1 cellular context compared by ENCODE assay signal in genomic region chr9:94785211-94786169, GRCh38.
TF ChIP-seq lines count a peak whose summit lies in the region.

No MANE protein-coding gene starts in this region.

TF ChIP-seq in HepG2, 621 proteins besides CTCF, POLR2A, EP300 and RAD21 (continues in another document):
- no peak for TF ChIP-seq ZNF614 (CRISPR knock-in tag; IDR thresholded peaks at IDR 0.05; ENCODE audit: borderline replicate concordance)
- TF ChIP-seq SOX5 (CRISPR knock-in tag; IDR thresholded peaks at IDR 0.05; ENCODE audit: borderline replicate concordance) = peak; percentile 17; the same call in 1 of the 2 replicates
- peak; percentile 36 for TF ChIP-seq GATAD2A (CRISPR knock-in tag; IDR thresholded peaks at IDR 0.05)
- no peak for TF ChIP-seq NFATC3 (CRISPR knock-in tag; IDR thresholded peaks at IDR 0.05)
- TF ChIP-seq ZBTB40 (IDR thresholded peaks at IDR 0.05) = no peak
- no peak for TF ChIP-seq ZBTB40 (CRISPR knock-in tag; IDR thresholded peaks at IDR 0.05)
- no peak for TF ChIP-seq THYN1 (CRISPR knock-in tag; IDR thresholded peaks at IDR 0.05; ENCODE audit: borderline replicate concordance, low read depth)
- no peak for TF ChIP-seq ZSCAN25 (CRISPR knock-in tag; IDR thresholded peaks at IDR 0.05)
- TF ChIP-seq NR2C2 (CRISPR knock-in tag; IDR thresholded peaks at IDR 0.05; ENCODE audit: borderline replicate concordance) = peak; percentile 37; the same call in 1 of the 2 replicates
- TF ChIP-seq HOXA3 (CRISPR knock-in tag; IDR thresholded peaks at IDR 0.05) = 0 out of 2 replicates have a peak, but pooled peaks have one; percentile 12
- TF ChIP-seq NR2F6 (IDR thresholded peaks at IDR 0.05) = peak; percentile 53
- TF ChIP-seq NR2F6 (CRISPR knock-in tag; IDR thresholded peaks at IDR 0.05) = peak; percentile 34; the same call in 1 of the 2 replicates
- 0 out of 2 replicates have a peak, but pooled peaks have one; percentile 15 for TF ChIP-seq MAX (IDR thresholded peaks at IDR 0.05)
- 0 out of 2 replicates have a peak, but pooled peaks have one; percentile 5 for TF ChIP-seq ZNF644 (CRISPR knock-in tag; IDR thresholded peaks at IDR 0.05; ENCODE audit: low read depth)
- TF ChIP-seq PRDM10 (CRISPR knock-in tag; IDR thresholded peaks at IDR 0.05; ENCODE audit: low read depth) = no peak
- TF ChIP-seq KDM3A (CRISPR knock-in tag; IDR thresholded peaks at IDR 0.05; ENCODE audit: low read depth) = no peak
- peak; percentile 43; the same call in 1 of the 2 replicates for TF ChIP-seq ARID5B (CRISPR knock-in tag; IDR thresholded peaks at IDR 0.05)
- TF ChIP-seq, protein P1, sequence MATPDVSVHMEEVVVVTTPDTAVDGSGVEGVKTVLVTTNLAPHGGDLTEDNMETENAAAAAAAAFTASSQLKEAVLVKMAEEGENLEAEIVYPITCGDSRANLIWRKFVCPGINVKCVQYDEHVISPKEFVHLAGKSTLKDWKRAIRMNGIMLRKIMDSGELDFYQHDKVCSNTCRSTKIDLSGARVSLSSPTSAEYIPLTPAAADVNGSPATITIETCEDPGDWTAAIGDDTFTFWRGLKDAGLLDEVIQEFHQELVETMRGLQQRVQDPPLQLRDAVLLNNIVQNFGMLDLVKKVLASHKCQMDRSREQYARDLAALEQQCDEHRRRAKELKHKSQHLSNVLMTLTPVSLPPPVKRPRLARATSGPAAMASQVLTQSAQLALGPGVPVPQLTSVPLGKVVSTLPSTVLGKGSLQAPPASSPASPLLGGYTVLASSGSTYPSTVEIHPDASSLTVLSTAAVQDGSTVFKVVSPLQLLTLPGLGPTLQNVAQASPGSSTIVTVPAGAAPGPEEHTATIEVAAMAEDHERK (CRISPR knock-in tag; IDR thresholded peaks at IDR 0.05; ENCODE audit: low read depth) = no peak
- peak; percentile 44; the same call in 1 of the 2 replicates for TF ChIP-seq RARA (CRISPR knock-in tag; IDR thresholded peaks at IDR 0.05)
- TF ChIP-seq ZBTB43 (CRISPR knock-in tag; conservative IDR thresholded peaks at IDR 0.05) = 0 out of 2 replicates have a peak, but pooled peaks have one; percentile 21
- TF ChIP-seq LBX2 (CRISPR knock-in tag; IDR thresholded peaks at IDR 0.05; ENCODE audit: borderline replicate concordance) = no peak
- TF ChIP-seq ZNF468 (CRISPR knock-in tag; IDR thresholded peaks at IDR 0.05) = peak; percentile 64; the same call in 1 of the 2 replicates
- TF ChIP-seq ZBTB38 (CRISPR knock-in tag; IDR thresholded peaks at IDR 0.05) = 0 out of 2 replicates have a peak, but pooled peaks have one; percentile 37
- TF ChIP-seq ZFP91 (CRISPR knock-in tag; IDR thresholded peaks at IDR 0.05; ENCODE audit: borderline replicate concordance) = peak; percentile 62; the same call in 1 of the 2 replicates
